Comparison of ENCODE assay signal across 1 cellular context in genomic region chr14:73237219-73237785, GRCh38.
TF ChIP-seq lines count a peak whose summit lies in the region.

TSS of gene PAPLN (plus strand) at chr14:73237506. CDS start at chr14:73239779, 2,273 bp downstream.

TF ChIP-seq in HEK293T, 16 proteins besides CTCF, POLR2A, EP300 and RAD21 (continued from another document):
- TF ChIP-seq BHLHE40 (IDR thresholded peaks at IDR 0.05; ENCODE audit: borderline replicate concordance) (no peak), CTBP1 (IDR thresholded peaks at IDR 0.05; ENCODE audit: borderline replicate concordance) (no peak), ELF4 (IDR thresholded peaks at IDR 0.05) (no peak), SUZ12 (IDR thresholded peaks at IDR 0.05) (no peak), LEF1 (IDR thresholded peaks at IDR 0.05; ENCODE audit: borderline replicate concordance) (no peak), ARNT (IDR thresholded peaks at IDR 0.05) (no peak), HDGF (IDR thresholded peaks at IDR 0.05; ENCODE audit: borderline replicate concordance) (no peak)
